In genomic region chr2:150232321-150232720, GRCh38 we compare ENCODE assay signal across 28 cellular contexts.
"Had no signal": no experiment of that assay in that cellular context is flagged by ENCODE, and none has a peak within 500 bp of the region (broad histone marks: within the 10 kb centered on the region; RNA-seq: fewer than 3 reads in every experiment).

No MANE protein-coding gene starts in this region.

- H3K27ac ChIP-seq: colonic mucosa, esophagus squamous epithelium, neutrophil, pancreas, suprapubic skin, transverse colon, upper lobe of right lung, uterus had no signal

- H3K27ac Mint-ChIP-seq: dendritic cell treated with granulocyte-macrophage colony-stimulating factor and Interleukin-4, amounts not matched to agents 40 ng/mL and 50 ng/mL, for 4 days; endodermal cell; memory B cell; natural killer cell treated with Interleukin-12 subunit alpha and Interleukin-12 subunit beta and Interleukin-15 and Interleukin-18, amount 100 ng/mL, for 72 hours; stimulated activated naive CD8-positive, alpha-beta T cell treated with anti-CD3 and anti-CD28 coated beads, Interleukin-15, amount 100 ng/mL, for 72 hours had no signal

- H3K9me3 Mint-ChIP-seq: dendritic cell treated with granulocyte-macrophage colony-stimulating factor and Interleukin-4, amounts not matched to agents 40 ng/mL and 50 ng/mL, for 4 days; endodermal cell; memory B cell; stimulated activated naive CD8-positive, alpha-beta T cell treated with anti-CD3 and anti-CD28 coated beads, Interleukin-15, amount 100 ng/mL, for 72 hours had no signal

- ATAC-seq: left lobe of liver; natural killer cell treated with Interleukin-12 subunit alpha and Interleukin-12 subunit beta and Interleukin-15 and Interleukin-18, amount 100 ng/mL, for 72 hours; pancreas; sciatic nerve; stimulated activated naive CD8-positive, alpha-beta T cell treated with anti-CD3 and anti-CD28 coated beads, Interleukin-15, amount 100 ng/mL, for 72 hours; upper lobe of right lung had no signal

- H3K4me1 Mint-ChIP-seq: endodermal cell; memory B cell; stimulated activated naive CD8-positive, alpha-beta T cell treated with anti-CD3 and anti-CD28 coated beads, Interleukin-15, amount 100 ng/mL, for 72 hours had no signal

- H3K4me3 Mint-ChIP-seq: dendritic cell treated with granulocyte-macrophage colony-stimulating factor and Interleukin-4, amounts not matched to agents 40 ng/mL and 50 ng/mL, for 4 days; endodermal cell; memory B cell; natural killer cell treated with Interleukin-12 subunit alpha and Interleukin-12 subunit beta and Interleukin-15 and Interleukin-18, amount 100 ng/mL, for 72 hours; neural crest cell; stimulated activated naive CD8-positive, alpha-beta T cell treated with anti-CD3 and anti-CD28 coated beads, Interleukin-15, amount 100 ng/mL, for 72 hours had no signal

- H3K36me3 ChIP-seq: colonic mucosa, esophagus squamous epithelium, neutrophil, pancreas, suprapubic skin, transverse colon, upper lobe of right lung, uterus had no signal

- H3K9me3 ChIP-seq: colonic mucosa, esophagus squamous epithelium, neutrophil, pancreas, suprapubic skin, transverse colon, upper lobe of right lung, uterus had no signal

- H3K36me3 Mint-ChIP-seq: memory B cell; natural killer cell treated with Interleukin-12 subunit alpha and Interleukin-12 subunit beta and Interleukin-15 and Interleukin-18, amount 100 ng/mL, for 72 hours had no signal

- FAIRE-seq: endothelial cell of umbilical vein, keratinocyte had no signal

- DNase-seq: colonic mucosa; effector CD8-positive, alpha-beta T cell; endodermal cell; erythroblast; esophagus squamous epithelium; head of caudate nucleus; pancreas; stimulated activated CD4-positive, alpha-beta T cell treated with anti-CD3 and anti-CD28 coated beads, Interleukin-12 subunit alpha, Interleukin-12 subunit beta, amount 100 ng/mL, for 4 hours; stimulated activated CD4-positive, alpha-beta T cell treated with anti-CD3 and anti-CD28 coated beads, Interleukin-1b, Interleukin-23, amount 100 ng/mL, for 48 hours; stimulated activated CD4-positive, alpha-beta T cell treated with anti-CD3 and anti-CD28 coated beads, Interleukin-4, amount 100 ng/mL, for 1 hour; stimulated activated CD8-positive, alpha-beta memory T cell treated with anti-CD3 and anti-CD28 coated beads, Interleukin-4, amount 100 ng/mL, for 48 hours; stimulated activated naive CD4-positive, alpha-beta T cell; stimulated activated naive CD8-positive, alpha-beta T cell treated with anti-CD3 and anti-CD28 coated beads, Interleukin-15, amount 100 ng/mL, for 72 hours; transverse colon; upper lobe of right lung; uterus had no signal

- H3K27me3 Mint-ChIP-seq: dendritic cell treated with granulocyte-macrophage colony-stimulating factor and Interleukin-4, amounts not matched to agents 40 ng/mL and 50 ng/mL, for 4 days; memory B cell; natural killer cell treated with Interleukin-12 subunit alpha and Interleukin-12 subunit beta and Interleukin-15 and Interleukin-18, amount 100 ng/mL, for 72 hours; stimulated activated naive CD8-positive, alpha-beta T cell treated with anti-CD3 and anti-CD28 coated beads, Interleukin-15, amount 100 ng/mL, for 72 hours had no signal

- H3K4me3 ChIP-seq: colonic mucosa, esophagus squamous epithelium, lung, pancreas, smooth muscle cell, suprapubic skin, transverse colon, upper lobe of right lung, uterus had no signal
